ENCODE assay signal across 2 cellular contexts in the genomic region with DNA sequence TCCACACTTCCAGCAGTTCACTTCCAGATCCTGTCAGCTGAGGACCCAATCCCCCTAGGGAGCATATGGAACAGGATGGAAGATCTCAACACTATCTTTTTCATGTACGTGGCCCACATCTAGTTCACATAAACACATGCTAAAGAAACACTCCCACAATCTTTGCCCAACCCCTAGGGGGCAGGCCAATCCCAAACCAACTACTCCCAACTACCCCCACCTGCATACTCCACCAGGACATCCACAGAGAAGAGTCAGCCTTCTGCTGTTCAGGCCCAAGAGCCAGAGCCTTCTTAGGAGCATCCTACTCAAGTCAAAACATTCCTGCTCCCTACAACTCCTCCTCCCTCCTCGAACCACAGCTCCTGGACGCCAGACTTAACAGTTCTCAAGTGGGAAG.
TF ChIP-seq lines count a peak whose summit lies in the region.

No MANE protein-coding gene starts in this region.

TF ChIP-seq in GM12878, 131 proteins besides CTCF, POLR2A, EP300 and RAD21:
- no peak for TF ChIP-seq NR2C1 (IDR thresholded peaks at IDR 0.05)
- TF ChIP-seq MEF2A (IDR thresholded peaks at IDR 0.05; ENCODE audit: insufficient read depth, low read depth, low read length) = no peak
- TF ChIP-seq SMARCA5 (IDR thresholded peaks at IDR 0.05) = no peak
- TF ChIP-seq, protein P1, sequence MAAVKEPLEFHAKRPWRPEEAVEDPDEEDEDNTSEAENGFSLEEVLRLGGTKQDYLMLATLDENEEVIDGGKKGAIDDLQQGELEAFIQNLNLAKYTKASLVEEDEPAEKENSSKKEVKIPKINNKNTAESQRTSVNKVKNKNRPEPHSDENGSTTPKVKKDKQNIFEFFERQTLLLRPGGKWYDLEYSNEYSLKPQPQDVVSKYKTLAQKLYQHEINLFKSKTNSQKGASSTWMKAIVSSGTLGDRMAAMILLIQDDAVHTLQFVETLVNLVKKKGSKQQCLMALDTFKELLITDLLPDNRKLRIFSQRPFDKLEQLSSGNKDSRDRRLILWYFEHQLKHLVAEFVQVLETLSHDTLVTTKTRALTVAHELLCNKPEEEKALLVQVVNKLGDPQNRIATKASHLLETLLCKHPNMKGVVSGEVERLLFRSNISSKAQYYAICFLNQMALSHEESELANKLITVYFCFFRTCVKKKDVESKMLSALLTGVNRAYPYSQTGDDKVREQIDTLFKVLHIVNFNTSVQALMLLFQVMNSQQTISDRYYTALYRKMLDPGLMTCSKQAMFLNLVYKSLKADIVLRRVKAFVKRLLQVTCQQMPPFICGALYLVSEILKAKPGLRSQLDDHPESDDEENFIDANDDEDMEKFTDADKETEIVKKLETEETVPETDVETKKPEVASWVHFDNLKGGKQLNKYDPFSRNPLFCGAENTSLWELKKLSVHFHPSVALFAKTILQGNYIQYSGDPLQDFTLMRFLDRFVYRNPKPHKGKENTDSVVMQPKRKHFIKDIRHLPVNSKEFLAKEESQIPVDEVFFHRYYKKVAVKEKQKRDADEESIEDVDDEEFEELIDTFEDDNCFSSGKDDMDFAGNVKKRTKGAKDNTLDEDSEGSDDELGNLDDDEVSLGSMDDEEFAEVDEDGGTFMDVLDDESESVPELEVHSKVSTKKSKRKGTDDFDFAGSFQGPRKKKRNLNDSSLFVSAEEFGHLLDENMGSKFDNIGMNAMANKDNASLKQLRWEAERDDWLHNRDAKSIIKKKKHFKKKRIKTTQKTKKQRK (IDR thresholded peaks at IDR 0.05; ENCODE audit: low read depth, low read length) = no peak
- TF ChIP-seq PAX8 (IDR thresholded peaks at IDR 0.05) = no peak
- TF ChIP-seq PBX3 (IDR thresholded peaks at IDR 0.05; ENCODE audit: insufficient replicate concordance, low read depth, low read length) = no peak
- no peak for TF ChIP-seq BCL3 (IDR thresholded peaks at IDR 0.05; ENCODE audit: borderline replicate concordance, insufficient read depth, low read depth, low read length, poor library complexity, severe bottlenecking)
- TF ChIP-seq MYC (IDR thresholded peaks at IDR 0.05; ENCODE audit: insufficient read depth, insufficient read length, insufficient replicate concordance, low read length, severe bottlenecking) = no peak
- TF ChIP-seq BACH1 (IDR thresholded peaks at IDR 0.05; ENCODE audit: borderline replicate concordance) = no peak
- no peak for TF ChIP-seq BCL11A (IDR thresholded peaks at IDR 0.05; ENCODE audit: low read depth, low read length)
- TF ChIP-seq CHD1 (IDR thresholded peaks at IDR 0.05; ENCODE audit: low read depth, low read length) = no peak
- TF ChIP-seq FOXM1 (IDR thresholded peaks at IDR 0.05; ENCODE audit: low read depth, low read length) = no peak
- no peak for TF ChIP-seq KAT2A (conservative IDR thresholded peaks at IDR 0.05; ENCODE audit: control insufficient read depth, low read depth, low read length)
- TF ChIP-seq SMAD1 (IDR thresholded peaks at IDR 0.05; ENCODE audit: low read depth, partially characterized antibody) = no peak
- no peak for TF ChIP-seq MYB (IDR thresholded peaks at IDR 0.05; ENCODE audit: borderline replicate concordance, low read depth, low read length)
- no peak for TF ChIP-seq CBX5 (IDR thresholded peaks at IDR 0.05; ENCODE audit: low read depth)
- TF ChIP-seq NR2F1 (conservative IDR thresholded peaks at IDR 0.05) = no peak
- TF ChIP-seq EED (IDR thresholded peaks at IDR 0.05; ENCODE audit: low read depth) = no peak

TF ChIP-seq in HepG2, 621 proteins besides CTCF, POLR2A, EP300 and RAD21:
- TF ChIP-seq ZNF446 (CRISPR knock-in tag; IDR thresholded peaks at IDR 0.05) (no peak), SMAD1 (CRISPR knock-in tag; IDR thresholded peaks at IDR 0.05; ENCODE audit: borderline replicate concordance, low read depth) (no peak), ATF7 (IDR thresholded peaks at IDR 0.05) (no peak), ATF7 (CRISPR knock-in tag; IDR thresholded peaks at IDR 0.05) (no peak), ATF6 (CRISPR knock-in tag; conservative IDR thresholded peaks at IDR 0.05) (no peak), NR2C2 (CRISPR knock-in tag; IDR thresholded peaks at IDR 0.05; ENCODE audit: borderline replicate concordance) (no peak), USF2 (IDR thresholded peaks at IDR 0.05; ENCODE audit: low read depth, low read length) (no peak), USF2 (CRISPR knock-in tag; IDR thresholded peaks at IDR 0.05; ENCODE audit: borderline replicate concordance) (no peak), STAG1 (CRISPR knock-in tag; IDR thresholded peaks at IDR 0.05) (peak; percentile 28)
